In genomic region chr5:102781786-102782185, GRCh38 we compare ENCODE assay signal across 14 cellular contexts.
"Had no signal": no experiment of that assay in that cellular context is flagged by ENCODE, and none has a peak within 500 bp of the region (broad histone marks: within the 10 kb centered on the region; RNA-seq: fewer than 3 reads in every experiment).

No MANE protein-coding gene starts in this region.

- H3K36me3 ChIP-seq: brain microvascular endothelial cell, thyroid gland, vagina had no signal

- DNase-seq: activated CD4-positive, CD25-positive, alpha-beta regulatory T cell; activated effector memory CD4-positive, alpha-beta T cell treated with Interleukin-2 at 50 U/mL for 16 hours; activated T-cell treated with anti-CD3 and anti-CD28 coated beads, Interleukin-2, amount 50 U/mL, for 1 hour; amniotic stem cell; brain microvascular endothelial cell; endodermal cell; glutamatergic neuron; mesendoderm; stimulated activated CD4-positive, alpha-beta T cell treated with anti-CD3 and anti-CD28 coated beads, Interleukin-4, amount 100 ng/mL, for 4 hours; stimulated activated naive CD8-positive, alpha-beta T cell treated with anti-CD3 and anti-CD28 coated beads, Interleukin-15, amount 100 ng/mL, for 72 hours; thyroid gland had no signal

- FAIRE-seq: TTC549 had no signal

- H3K4me3 ChIP-seq: thyroid gland, vagina had no signal

- ATAC-seq: left lobe of liver; stimulated activated naive CD8-positive, alpha-beta T cell treated with anti-CD3 and anti-CD28 coated beads, Interleukin-15, amount 100 ng/mL, for 72 hours had no signal

- H3K27me3 ChIP-seq: brain microvascular endothelial cell, thyroid gland, vagina had no signal

- H3K27ac ChIP-seq: brain microvascular endothelial cell, thyroid gland, vagina had no signal

- H3K9me3 ChIP-seq: thyroid gland, vagina had no signal
